Comparison of ENCODE assay signal across 13 cellular contexts in the genomic region with DNA sequence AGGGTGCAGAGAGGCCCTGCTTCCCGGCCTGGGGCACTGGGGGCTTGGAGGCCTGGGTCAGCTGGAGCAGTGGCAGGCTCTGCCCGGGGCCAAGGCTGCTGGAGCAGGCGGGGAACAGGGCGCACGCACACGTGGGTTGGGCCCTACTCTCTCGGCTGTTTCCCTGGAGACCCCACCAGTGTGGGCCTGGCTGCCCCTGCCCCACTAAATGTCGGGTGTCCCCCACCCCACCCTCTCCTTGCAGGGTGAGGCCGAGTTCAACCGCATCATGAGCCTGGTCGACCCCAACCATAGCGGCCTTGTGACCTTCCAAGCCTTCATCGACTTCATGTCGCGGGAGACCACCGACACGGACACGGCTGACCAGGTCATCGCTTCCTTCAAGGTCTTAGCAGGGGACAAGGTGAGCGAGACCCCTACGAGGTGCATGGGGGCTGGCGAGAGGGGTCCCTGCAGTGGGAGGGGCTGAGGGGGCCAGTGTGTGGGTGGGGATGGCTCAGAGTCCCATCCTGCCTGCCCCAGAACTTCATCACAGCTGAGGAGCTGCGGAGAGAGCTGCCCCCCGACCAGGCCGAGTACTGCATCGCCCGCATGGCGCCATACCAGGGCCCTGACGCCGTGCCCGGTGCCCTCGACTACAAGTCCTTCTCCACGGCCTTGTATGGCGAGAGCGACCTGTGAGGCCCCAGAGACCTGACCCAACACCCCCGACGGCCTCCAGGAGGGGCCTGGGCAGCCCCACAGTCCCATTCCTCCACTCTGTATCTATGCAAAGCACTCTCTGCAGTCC. TPM values are rescaled to one million over a fixed set of nuclear protein-coding genes. Genes with fewer than 3 reads are reported as not detected.
DNase-seq lines count a peak whose midpoint lies in the region; ATAC-seq, FAIRE-seq and TF ChIP-seq lines count a peak whose summit lies in the region.
"Had no signal": no experiment of that assay in that cellular context is flagged by ENCODE, and none has a peak within 500 bp of the region (broad histone marks: within the 10 kb centered on the region; RNA-seq: fewer than 3 reads in every experiment).

No MANE protein-coding gene starts in this region.

- no peak for ATAC-seq in left cardiac atrium
- ATAC-seq in natural killer cell: no peak

- no peak overlapping the region for H3K4me3 Mint-ChIP-seq in astrocyte (ENCODE audit: unreplicated experiment)
- no peak overlapping the region for H3K4me3 Mint-ChIP-seq in natural killer cell
- H3K4me3 Mint-ChIP-seq: activated T-cell treated with anti-CD3 and anti-CD28 coated beads, Interleukin-2, amount 50 U/mL, for 72 hours; CD4-positive, alpha-beta memory T cell had no signal

- no peak overlapping the region for H2AFZ ChIP-seq in astrocyte (ENCODE audit: low read depth, low read length)

- peaks cover 23% of the 10 kb centered on the region for H3K36me3 Mint-ChIP-seq in astrocyte (ENCODE audit: low read depth, unreplicated experiment)
- H3K36me3 Mint-ChIP-seq in natural killer cell: peaks cover 6% of the 10 kb centered on the region

- TF ChIP-seq CTCF in astrocyte (IDR thresholded peaks at IDR 0.05; ENCODE audit: insufficient read depth, low read depth, low read length) (no peak), natural killer cell (IDR thresholded peaks at IDR 0.05) (no peak), transverse colon (IDR thresholded peaks at IDR 0.05) (no peak)

- H3K27ac ChIP-seq in astrocyte (ENCODE audit: low read depth, low read length) (no peak overlapping the region), transverse colon (peak overlapping the region; percentile 59 to 84 (median 76))

- H3K4me1 ChIP-seq in astrocyte (ENCODE audit: insufficient read depth, low read length): peaks cover 19% of the 10 kb centered on the region
- H3K4me1 ChIP-seq in transverse colon: peaks cover 4 to 43% (median 25%) of the 10 kb centered on the region in 4 donors
- no peaks in the 10 kb centered on the region for H3K4me1 ChIP-seq in HAP-1

- intact Hi-C loops in left cardiac atrium (cut with DNase I): no loop called here
- intact Hi-C loops in natural killer cell (cut with micrococcal nuclease): no loop called here
- intact Hi-C loops in transverse colon (cut with DNase I; ENCODE audit: low total_unique reads): no loop called here

- H3K36me3 ChIP-seq in astrocyte (ENCODE audit: insufficient read depth, low read length): peaks cover 42% of the 10 kb centered on the region
- H3K36me3 ChIP-seq in transverse colon: peaks cover 0 to 40% (median 19%) of the 10 kb centered on the region in 4 donors
- H3K36me3 ChIP-seq in HAP-1 (replicated peaks): peaks cover 48% of the 10 kb centered on the region

- no peaks in the 10 kb centered on the region for H3K9me3 Mint-ChIP-seq in astrocyte (ENCODE audit: unreplicated experiment)
- H3K9me3 Mint-ChIP-seq in natural killer cell: no peaks in the 10 kb centered on the region
- H3K9me3 Mint-ChIP-seq: activated T-cell treated with anti-CD3 and anti-CD28 coated beads, Interleukin-2, amount 50 U/mL, for 72 hours; CD4-positive, alpha-beta memory T cell had no signal

- WGBS in transverse colon (ENCODE audit: low coverage in 1 of 2), 2 donors: 50 to 85% methylated on average over 1 to 26 of the region's 37 CpGs

- FAIRE-seq in astrocyte (lab: Jason Lieb, UNC): no peak

- H3K4me1 Mint-ChIP-seq in astrocyte (ENCODE audit: low read depth, unreplicated experiment) (no peaks in the 10 kb centered on the region), natural killer cell (peaks cover 52 to 68% of the 10 kb centered on the region in 2 donors)

- TF ChIP-seq POLR2A in transverse colon (IDR thresholded peaks at IDR 0.05): no peak

- H3K79me2 ChIP-seq in astrocyte (ENCODE audit: insufficient read depth, low read length): peaks cover 25% of the 10 kb centered on the region

- peaks cover 62% of the 10 kb centered on the region for H4K20me1 ChIP-seq in astrocyte (ENCODE audit: insufficient read depth, low read length)

- H3K27me3 Mint-ChIP-seq in astrocyte (ENCODE audit: low read depth, unreplicated experiment) (no peaks in the 10 kb centered on the region), natural killer cell (ENCODE audit: low read depth in 2 of 2) (no peaks in the 10 kb centered on the region)
- H3K27me3 Mint-ChIP-seq: CD4-positive, alpha-beta memory T cell had no signal

- no peaks in the 10 kb centered on the region for H3K9me3 ChIP-seq in astrocyte (ENCODE audit: insufficient read depth, low read depth, low read length)
- H3K9me3 ChIP-seq in transverse colon: no peaks in the 10 kb centered on the region
- H3K9me3 ChIP-seq in HAP-1: no peaks in the 10 kb centered on the region

- H3K27ac Mint-ChIP-seq in astrocyte (ENCODE audit: unreplicated experiment) (peak overlapping the region; percentile 34), natural killer cell (peak overlapping the region; percentile 88 to 89)

- H3K4me2 ChIP-seq in astrocyte (ENCODE audit: low read length): no peak overlapping the region

- H3K4me3 ChIP-seq in astrocyte (ENCODE audit: insufficient read depth, low read depth, low read length): no peak overlapping the region
- no peak overlapping the region for H3K4me3 ChIP-seq in transverse colon
- H3K4me3 ChIP-seq in HAP-1: no peak overlapping the region

- H3K27me3 ChIP-seq in astrocyte (ENCODE audit: insufficient read depth, low read length) (no peaks in the 10 kb centered on the region), transverse colon (no peaks in the 10 kb centered on the region), HAP-1 (ENCODE audit: low read depth) (no peaks in the 10 kb centered on the region)

- DNase-seq in astrocyte (ENCODE audit: low read depth) (no peak), left cardiac atrium (peak; percentile 34), natural killer cell (no peak), transverse colon (no peak), HAP-1 (ENCODE audit: low spot score in 2 of 2) (no peak), NCI-H2227 treated with DMSO at 0.1 percent for 48 hours (lab: John Stamatoyannopoulos, UW) (no peak), OCI-M2 (lab: John Stamatoyannopoulos, UW; ENCODE audit: unreplicated experiment) (no peak), middle frontal gyrus (ENCODE audit: extremely low spot score, low spot score) (no peak)
- DNase-seq: cortex of kidney, occipital lobe had no signal

- TF ChIP-seq EP300 in transverse colon (IDR thresholded peaks at IDR 0.05; ENCODE audit: low read depth): no peak

- in situ Hi-C loops in transverse colon (cut with MboI; ENCODE audit: low pct_ligation_motif_present in 1 of 4, low pct_unique_long_range_greater_than_20kb in 1 of 4, low sequenced_read_pairs in 3 of 4) (no loop called here), HAP-1 (cut with MboI; ENCODE audit: low sequenced_read_pairs) (loop anchor here (10.0 kb wide), 1 partner anchor 196 kb away; no protein-coding TSS in a partner anchor)

- H3K9ac ChIP-seq in astrocyte (ENCODE audit: low read length): no peak overlapping the region

RNA-seq across cellular contexts. Expression of gene CAPN12, which starts 15.3 kb away (rescaled TPM):
- total RNA-seq in astrocyte (4.6 and 6.0 TPM in 2 replicates), left cardiac atrium (under 1 TPM; 0.77 to 0.81 TPM), natural killer cell (10 to 100 TPM in 2 of 3 donors, 1 to 10 TPM in 1; 7.4 to 51.0 (median 26.7) TPM), transverse colon (10 to 100 TPM in 2 of 4 donors, 1 to 10 TPM in 1, not detected in 1; 2.6 to 44.8 (median 14.4) TPM)
- total RNA-seq: occipital lobe had no signal

RNA-seq across cellular contexts. Expression of gene LGALS7, which starts 44.4 kb away (rescaled TPM):
- total RNA-seq in astrocyte: not detected in 2 replicates
- total RNA-seq in left cardiac atrium: not detected
- not detected for total RNA-seq in natural killer cell
- total RNA-seq in transverse colon: not detected
- total RNA-seq: activated T-cell treated with anti-CD3 and anti-CD28 coated beads, Interleukin-2, amount 50 U/mL, for 72 hours; CD4-positive, alpha-beta memory T cell; mesenteric fat pad had no signal
